In the genomic region with DNA sequence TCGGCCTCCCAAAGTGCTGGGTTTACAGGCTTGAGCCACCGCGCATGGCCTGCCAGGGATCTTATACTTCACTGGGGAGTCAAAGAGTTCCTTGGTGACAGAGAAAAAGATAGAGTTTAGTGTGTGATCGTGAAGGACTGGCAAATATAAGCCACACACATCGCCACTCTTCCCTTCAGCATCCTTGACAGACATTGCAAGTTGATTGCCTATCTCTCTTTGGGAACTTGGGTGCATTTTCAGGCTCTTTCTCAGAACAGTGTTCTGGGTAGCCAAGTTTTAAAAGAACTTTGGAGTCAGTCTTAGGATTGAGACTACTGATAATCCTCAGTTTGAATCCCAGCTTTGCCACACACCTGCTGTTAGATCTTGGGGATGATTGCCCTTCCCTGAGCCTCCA, we compare ENCODE assay signal across 13 cellular contexts. TPM values are rescaled to one million over a fixed set of nuclear protein-coding genes. Genes with fewer than 3 reads are reported as not detected.
DNase-seq lines count a peak whose midpoint lies in the region; ATAC-seq and TF ChIP-seq lines count a peak whose summit lies in the region.
"Had no signal": no experiment of that assay in that cellular context is flagged by ENCODE, and none has a peak within 500 bp of the region (broad histone marks: within the 10 kb centered on the region; RNA-seq: fewer than 3 reads in every experiment).

No MANE protein-coding gene starts in this region.

- CTCF ChIA-PET in activated B cell treated with CpG ODN at 0.5 μM for 24 hours (lab: Charles Lee): no interaction called here

- no peak overlapping the region for H3K4me3 Mint-ChIP-seq in stimulated activated naive CD8-positive, alpha-beta T cell treated with anti-CD3 and anti-CD28 coated beads, Interleukin-15, Interleukin-2, amounts not matched to agents 100 ng/mL and 50 ng/mL, for 24 hours
- H3K4me3 Mint-ChIP-seq in stimulated activated naive CD8-positive, alpha-beta T cell treated with anti-CD3 and anti-CD28 coated beads, Interleukin-15, amount 100 ng/mL, for 72 hours: no peak overlapping the region
- H3K4me3 Mint-ChIP-seq in activated B cell treated with CpG ODN at 0.5 μM for 24 hours (no peak overlapping the region), natural killer cell (no peak overlapping the region)

- H3K27me3 Mint-ChIP-seq in stimulated activated naive CD8-positive, alpha-beta T cell treated with anti-CD3 and anti-CD28 coated beads, Interleukin-15, Interleukin-2, amounts not matched to agents 100 ng/mL and 50 ng/mL, for 24 hours: no peaks in the 10 kb centered on the region
- H3K27me3 Mint-ChIP-seq in stimulated activated naive CD8-positive, alpha-beta T cell treated with anti-CD3 and anti-CD28 coated beads, Interleukin-15, amount 100 ng/mL, for 72 hours: no peaks in the 10 kb centered on the region
- H3K27me3 Mint-ChIP-seq in activated B cell treated with CpG ODN at 0.5 μM for 24 hours (no peaks in the 10 kb centered on the region), natural killer cell (ENCODE audit: low read depth in 2 of 2) (no peaks in the 10 kb centered on the region)

- TF ChIP-seq CTCF in activated B cell treated with CpG ODN at 0.5 μM for 24 hours (IDR thresholded peaks at IDR 0.05) (no peak), natural killer cell (IDR thresholded peaks at IDR 0.05) (no peak)

- peaks cover 24% of the 10 kb centered on the region for H3K36me3 Mint-ChIP-seq in stimulated activated naive CD8-positive, alpha-beta T cell treated with anti-CD3 and anti-CD28 coated beads, Interleukin-15, Interleukin-2, amounts not matched to agents 100 ng/mL and 50 ng/mL, for 24 hours (ENCODE audit: low read depth)
- peaks cover 52% of the 10 kb centered on the region for H3K36me3 Mint-ChIP-seq in activated B cell treated with CpG ODN at 0.5 μM for 24 hours (ENCODE audit: low read depth)
- H3K36me3 Mint-ChIP-seq in natural killer cell: no peaks in the 10 kb centered on the region

- peaks cover 64% of the 10 kb centered on the region for H3K4me1 Mint-ChIP-seq in stimulated activated naive CD8-positive, alpha-beta T cell treated with anti-CD3 and anti-CD28 coated beads, Interleukin-15, Interleukin-2, amounts not matched to agents 100 ng/mL and 50 ng/mL, for 24 hours (ENCODE audit: low read depth)
- H3K4me1 Mint-ChIP-seq in stimulated activated naive CD8-positive, alpha-beta T cell treated with anti-CD3 and anti-CD28 coated beads, Interleukin-15, amount 100 ng/mL, for 72 hours: peaks cover 74% of the 10 kb centered on the region
- H3K4me1 Mint-ChIP-seq in activated B cell treated with CpG ODN at 0.5 μM for 24 hours (peaks cover 70% of the 10 kb centered on the region), natural killer cell (peaks cover 58 to 77% of the 10 kb centered on the region in 2 donors)

- no peak for ATAC-seq in stimulated activated naive CD8-positive, alpha-beta T cell treated with anti-CD3 and anti-CD28 coated beads, Interleukin-15, amount 100 ng/mL, for 72 hours
- ATAC-seq in activated B cell treated with CpG ODN at 0.5 μM for 24 hours (ENCODE audit: low read depth): no peak
- ATAC-seq in natural killer cell: no peak
- ATAC-seq in Right ventricle myocardium superior (ENCODE audit: poor library complexity): no peak

- no peaks in the 10 kb centered on the region for H3K9me3 Mint-ChIP-seq in stimulated activated naive CD8-positive, alpha-beta T cell treated with anti-CD3 and anti-CD28 coated beads, Interleukin-15, Interleukin-2, amounts not matched to agents 100 ng/mL and 50 ng/mL, for 24 hours
- H3K9me3 Mint-ChIP-seq in stimulated activated naive CD8-positive, alpha-beta T cell treated with anti-CD3 and anti-CD28 coated beads, Interleukin-15, amount 100 ng/mL, for 72 hours: no peaks in the 10 kb centered on the region
- no peaks in the 10 kb centered on the region for H3K9me3 Mint-ChIP-seq in activated B cell treated with CpG ODN at 0.5 μM for 24 hours
- H3K9me3 Mint-ChIP-seq in natural killer cell: no peaks in the 10 kb centered on the region

- DNase-seq in stimulated activated naive CD8-positive, alpha-beta T cell treated with anti-CD3 and anti-CD28 coated beads, Interleukin-15, amount 100 ng/mL, for 72 hours: no peak
- no peak for DNase-seq in activated B cell treated with CpG ODN at 0.5 μM for 24 hours
- no peak for DNase-seq in natural killer cell
- DNase-seq in NCI-H446 treated with DMSO at 0.1 percent for 48 hours (lab: John Stamatoyannopoulos, UW): no peak
- DNase-seq in stimulated activated CD4-positive, alpha-beta T cell treated with anti-CD3 and anti-CD28 coated beads, Interleukin-2, amount 100 ng/mL, for 24 hours: no peak
- no peak for DNase-seq in Right ventricle myocardium superior
- DNase-seq: Caco-2, MG63, NCI-H187 treated with DMSO at 0.1 percent for 48 hours, NCI-H2171 treated with DMSO at 0.1 percent for 48 hours, NCI-H524 treated with DMSO at 0.1 percent for 48 hours had no signal

- POLR2A ChIA-PET in activated B cell treated with CpG ODN at 0.5 μM for 24 hours (lab: Charles Lee): no interaction called here

- peak overlapping the region; percentile 81 for H3K27ac Mint-ChIP-seq in stimulated activated naive CD8-positive, alpha-beta T cell treated with anti-CD3 and anti-CD28 coated beads, Interleukin-15, Interleukin-2, amounts not matched to agents 100 ng/mL and 50 ng/mL, for 24 hours
- H3K27ac Mint-ChIP-seq in stimulated activated naive CD8-positive, alpha-beta T cell treated with anti-CD3 and anti-CD28 coated beads, Interleukin-15, amount 100 ng/mL, for 72 hours: peak overlapping the region in 1 of 2 donors; percentile 21
- H3K27ac Mint-ChIP-seq in activated B cell treated with CpG ODN at 0.5 μM for 24 hours: peak overlapping the region; percentile 41
- H3K27ac Mint-ChIP-seq in natural killer cell: peak overlapping the region; percentile 67 to 69

- intact Hi-C loops in activated B cell treated with CpG ODN at 0.5 μM for 24 hours (cut with micrococcal nuclease) (no loop called here), natural killer cell (cut with micrococcal nuclease) (loop anchor here (10.0 kb wide), 1 partner anchor 312 kb away; no protein-coding TSS in a partner anchor), Right ventricle myocardium superior (cut with DNase I) (no loop called here)

RNA-seq across cellular contexts. Expression of a gene that starts 19.8 kb away (rescaled TPM):
- total RNA-seq in activated B cell treated with CpG ODN at 0.5 μM for 24 hours (6.6 and 7.3 TPM in 2 replicates), natural killer cell (100 to 1,000 TPM in 1 of 3 donors, 10 to 100 TPM in 2; 75.3 to 105 (median 76.3) TPM), Right ventricle myocardium superior (0.48 TPM)

RNA-seq across cellular contexts. Expression of a gene that starts 55.5 kb away (rescaled TPM):
- total RNA-seq in activated B cell treated with CpG ODN at 0.5 μM for 24 hours (not detected in 2 replicates), natural killer cell (under 1 TPM in 1 of 3 donors, not detected in 2; 0.59 TPM), Right ventricle myocardium superior (not detected)

RNA-seq across cellular contexts. Expression of a gene that starts 59.4 kb away (rescaled TPM):
- total RNA-seq in activated B cell treated with CpG ODN at 0.5 μM for 24 hours: not detected in 2 replicates
- total RNA-seq in natural killer cell: not detected
- 0.65 TPM for total RNA-seq in Right ventricle myocardium superior
- total RNA-seq: Caco-2, SK-MEL-5 had no signal
